10 cellular contexts compared by ENCODE assay signal in the genomic region with DNA sequence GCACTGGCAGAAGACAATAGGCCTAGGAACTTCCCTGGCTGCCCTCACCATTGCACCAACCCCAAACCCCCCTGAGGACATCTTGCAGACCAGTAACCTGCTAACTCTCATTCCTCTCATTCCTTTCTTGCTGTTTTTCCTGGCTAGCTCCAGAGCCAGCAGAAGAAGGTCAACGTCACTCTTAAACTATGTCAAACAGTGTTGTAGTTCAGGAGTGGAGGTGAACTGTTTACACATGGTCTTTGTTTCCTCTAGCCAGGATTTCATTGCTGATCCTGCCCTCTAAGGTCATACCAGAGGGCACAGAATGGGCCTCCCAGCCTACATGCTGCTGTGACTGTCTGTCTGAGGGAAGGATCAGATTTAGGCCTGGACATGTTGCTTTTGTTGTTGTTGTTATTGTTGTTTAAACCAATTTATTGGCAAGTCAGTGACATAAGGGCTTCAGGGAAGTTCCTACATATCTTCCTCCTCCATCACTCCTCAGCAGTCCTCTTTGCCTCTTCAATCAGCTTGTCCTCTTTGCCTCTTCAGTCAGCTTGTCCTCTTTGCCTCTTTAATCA.
DNase-seq lines count a peak whose midpoint lies in the region; ATAC-seq and FAIRE-seq lines count a peak whose summit lies in the region.
"Had no signal": no experiment of that assay in that cellular context is flagged by ENCODE, and none has a peak within 500 bp of the region (broad histone marks: within the 10 kb centered on the region; RNA-seq: fewer than 3 reads in every experiment).

No MANE protein-coding gene starts in this region.

- H3K79me1 ChIP-seq in neuronal stem cell (ENCODE audit: low read depth, low read length) = no peaks in the 10 kb centered on the region

- H4K91ac ChIP-seq in neuronal stem cell (ENCODE audit: low read depth, low read length, poor library complexity) = no peak overlapping the region

- no peak overlapping the region for H2BK120ac ChIP-seq in neuronal stem cell (ENCODE audit: low read depth, low read length)

- no peak overlapping the region for H3K23ac ChIP-seq in neuronal stem cell (ENCODE audit: low read depth, low read length, poor library complexity)

- no CpG with 5 or more reads among the region's 1 CpG for WGBS in neuronal stem cell (ENCODE audit: extremely low coverage in 2 of 2, insufficient read length in 2 of 2, insufficient replicate concordance in 1 of 2), 2 donors

- peaks cover 10 to 28% of the 10 kb centered on the region in 2 donors for H3K4me1 ChIP-seq in neuronal stem cell (ENCODE audit: control insufficient read depth in 2 of 2, insufficient read depth in 1 of 2, low read depth in 1 of 2, low read length in 2 of 2)

- no peaks in the 10 kb centered on the region for H3K27me3 ChIP-seq in neuronal stem cell (ENCODE audit: control insufficient read depth in 3 of 3, insufficient read depth in 3 of 3, low read depth in 1 of 3, low read length in 3 of 3)

- no peak overlapping the region for H3K27ac ChIP-seq in neuronal stem cell (replicated peaks; ENCODE audit: low read length)

- DNase-seq in AG20443 (ENCODE audit: low spot score) (peak; percentile 75), RCC 7860 (ENCODE audit: low spot score) (peak; percentile 53), fibroblast of peridontal ligament (ENCODE audit: extremely low read depth) (peak; percentile 18), neuronal stem cell (ENCODE audit: low spot score) (peak; percentile 11), NCI-H526 treated with DMSO at 0.1 percent for 48 hours (lab: John Stamatoyannopoulos, UW) (no peak), NCI-H1105 treated with DMSO at 0.1 percent for 48 hours (lab: John Stamatoyannopoulos, UW) (no peak)
- DNase-seq: MV-4-11 had no signal

- peak overlapping the region; percentile 44 for H2AFZ ChIP-seq in neuronal stem cell (ENCODE audit: low read length)

- no peak overlapping the region for H2AK5ac ChIP-seq in neuronal stem cell (ENCODE audit: low read depth, low read length)

- H3K4me2 ChIP-seq in neuronal stem cell (ENCODE audit: insufficient read depth, low read length, poor library complexity, severe bottlenecking) = no peak overlapping the region

- no peak overlapping the region for H2BK12ac ChIP-seq in neuronal stem cell (ENCODE audit: low read length)

- no peak for FAIRE-seq in RCC 7860 (lab: Jason Lieb, UNC)

- no peak overlapping the region for H3K4ac ChIP-seq in neuronal stem cell (ENCODE audit: low read length)

- H3K14ac ChIP-seq in neuronal stem cell (ENCODE audit: low read length) = no peak overlapping the region

- no peak overlapping the region for H3K9ac ChIP-seq in neuronal stem cell (ENCODE audit: low read depth, low read length, poor library complexity)

- H2BK5ac ChIP-seq in neuronal stem cell (ENCODE audit: low read length) = no peak overlapping the region

- no peaks in the 10 kb centered on the region for H3K36me3 ChIP-seq in neuronal stem cell (replicated peaks in 1 of 2; ENCODE audit: control insufficient read depth in 2 of 2, insufficient read depth in 2 of 2, low read length in 2 of 2)

- H4K8ac ChIP-seq in neuronal stem cell (ENCODE audit: low read depth, low read length) = no peak overlapping the region

- H3K4me3 ChIP-seq in neuronal stem cell (ENCODE audit: low read length in 2 of 2) = no peak overlapping the region

- ATAC-seq in HG03175 (IDR thresholded peaks at IDR 0.05; ENCODE audit: unreplicated experiment) (no peak), HG03571 (IDR thresholded peaks at IDR 0.05; ENCODE audit: unreplicated experiment) (no peak)
- ATAC-seq: HCT116 had no signal

- no peaks in the 10 kb centered on the region for H3K9me3 ChIP-seq in neuronal stem cell (replicated peaks in 1 of 2; ENCODE audit: control insufficient read depth in 2 of 2, insufficient read depth in 1 of 2, low read depth in 1 of 2, low read length in 2 of 2)

- peak overlapping the region; percentile 3 for H3K18ac ChIP-seq in neuronal stem cell (ENCODE audit: low read length)

- H2BK15ac ChIP-seq in neuronal stem cell (ENCODE audit: low read length) = peak overlapping the region; percentile 62

Comparison
In these comparisons a context has a peak if more than half of its experiments do, and no peak if none do; other contexts are left out.
1. DNase-seq: peak in AG20443 (single experiment), RCC 7860 (single experiment), fibroblast of peridontal ligament (single experiment) and neuronal stem cell (single experiment); none in NCI-H526 treated with DMSO at 0.1 percent for 48 hours (single experiment) and NCI-H1105 treated with DMSO at 0.1 percent for 48 hours (single experiment).